14 cellular contexts compared by ENCODE assay signal in genomic region chr2:158718851-158719250, GRCh38.
"Had no signal": no experiment of that assay in that cellular context is flagged by ENCODE, and none has a peak within 500 bp of the region (broad histone marks: within the 10 kb centered on the region; RNA-seq: fewer than 3 reads in every experiment).

No MANE protein-coding gene starts in this region.

- ATAC-seq: activated T-cell treated with anti-CD3 and anti-CD28 coated beads, Interleukin-2, amount 50 U/mL, for 4 hours; stimulated activated naive B cell treated with anti-CD40 and anti-IgM and Interleukin-4, amounts not matched to agents 10 μg/mL and 1 μg/mL and 100 μg/mL, for 72 hours had no signal

- H3K9ac ChIP-seq: parathyroid adenoma had no signal

- H3K4me1 ChIP-seq: parathyroid adenoma had no signal

- H3K4me3 ChIP-seq: skin epidermis had no signal

- H3K79me2 ChIP-seq: parathyroid adenoma had no signal

- DNase-seq: activated CD4-positive, alpha-beta memory T cell treated with anti-CD3 and anti-CD28 coated beads, Interleukin-2, amount 10 ng/mL, durations not matched to agents 7 days and 5 days; activated CD4-positive, alpha-beta T cell treated with anti-CD3 and anti-CD28 coated beads for 4 hours; activated effector memory CD4-positive, alpha-beta T cell treated with Interleukin-2 at 50 U/mL for 16 hours; activated naive CD4-positive, alpha-beta T cell treated with anti-CD3 and anti-CD28 coated beads, Interleukin-2, amount 50 U/mL, for 16 hours; activated T-cell treated with anti-CD3 and anti-CD28 coated beads, Interleukin-2, amount 50 U/mL, for 4 hours; glutamatergic neuron; immature natural killer cell; mammary epithelial cell; stimulated activated CD4-positive, alpha-beta T cell treated with anti-CD3 and anti-CD28 coated beads, Interleukin-15, amount 100 ng/mL, for 24 hours; stimulated activated CD4-positive, alpha-beta T cell treated with anti-CD3 and anti-CD28 coated beads, Interleukin-4, amount 100 ng/mL, for 1 hour; stimulated activated naive B cell treated with anti-CD40 and anti-IgM and Interleukin-4, amounts not matched to agents 10 μg/mL and 1 μg/mL and 100 μg/mL, for 72 hours; trophoblast cell had no signal

- H2AFZ ChIP-seq: parathyroid adenoma had no signal
